1 cellular context compared by ENCODE assay signal in the genomic region with DNA sequence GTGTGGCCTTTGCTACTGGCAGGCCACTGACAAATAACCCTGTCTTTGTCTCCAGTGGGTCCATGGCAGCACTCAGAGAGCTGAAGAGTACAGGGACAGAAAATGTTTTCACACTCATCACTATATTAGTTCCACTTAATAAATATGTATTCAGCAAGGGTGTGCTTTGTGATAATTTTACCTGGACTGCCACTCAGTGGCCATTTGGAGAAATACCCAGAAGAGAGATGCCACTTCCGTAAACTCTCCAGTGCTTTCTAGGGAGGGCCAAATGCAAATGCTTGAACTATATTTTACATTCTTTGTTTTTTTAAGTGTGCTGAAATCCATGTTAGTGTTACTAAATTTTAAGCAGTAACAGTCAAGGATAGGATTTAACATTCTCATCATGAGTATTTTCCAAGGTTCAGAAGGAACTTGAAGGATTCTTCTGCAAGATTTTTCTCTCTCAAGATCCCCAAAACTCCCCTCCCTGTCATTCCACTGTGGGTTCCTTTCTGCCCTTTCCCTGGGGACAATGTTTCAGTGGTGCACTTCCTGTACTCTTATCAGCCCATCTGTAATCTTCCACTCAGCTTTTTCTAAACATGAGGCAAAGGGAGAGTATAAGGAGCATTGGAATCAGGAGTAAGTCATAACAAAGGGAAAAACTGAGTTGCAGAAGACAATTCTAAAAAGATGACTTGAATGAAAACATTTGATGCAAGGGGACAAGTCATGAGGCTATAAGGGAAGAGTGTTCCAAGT.
TF ChIP-seq lines count a peak whose summit lies in the region.

No MANE protein-coding gene starts in this region.

TF ChIP-seq in WTC11, 78 proteins besides CTCF, POLR2A, EP300 and RAD21 (continued from another document):
- no peak for TF ChIP-seq FOXK1 (CRISPR knock-in tag; IDR thresholded peaks at IDR 0.05)
- no peak for TF ChIP-seq NFE2L1 (CRISPR knock-in tag; IDR thresholded peaks at IDR 0.05)
- TF ChIP-seq SMAD4 (CRISPR knock-in tag; IDR thresholded peaks at IDR 0.05) = no peak
- no peak for TF ChIP-seq RELA (CRISPR knock-in tag; IDR thresholded peaks at IDR 0.05; ENCODE audit: borderline replicate concordance)
- TF ChIP-seq NR3C1 (CRISPR knock-in tag; conservative IDR thresholded peaks at IDR 0.05; ENCODE audit: low read depth) = no peak
